Comparison of ENCODE assay signal across 8 cellular contexts in the genomic region with DNA sequence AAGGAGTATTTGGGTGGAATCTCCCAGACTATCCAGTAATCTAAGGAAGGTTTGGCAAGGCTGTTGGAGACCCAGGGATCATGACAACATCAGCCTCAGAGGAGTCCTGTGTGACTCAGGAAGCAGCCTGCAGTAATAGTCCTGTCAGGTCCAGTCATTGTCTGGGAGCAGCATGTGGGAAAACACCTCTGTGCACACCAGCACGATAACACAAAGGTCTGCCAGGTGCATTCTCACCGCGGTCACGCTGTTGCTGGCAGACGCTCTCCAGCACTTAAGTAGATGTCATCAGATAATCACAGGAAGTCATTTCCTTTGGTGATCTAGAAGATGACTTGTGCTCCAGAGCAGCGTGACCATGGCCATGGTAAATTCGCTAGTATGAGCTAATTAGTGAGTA.
DNase-seq lines count a peak whose midpoint lies in the region; ATAC-seq lines count a peak whose summit lies in the region.

No MANE protein-coding gene starts in this region.

- peak; percentile 67 for ATAC-seq in GM18867 (IDR thresholded peaks at IDR 0.05; ENCODE audit: unreplicated experiment)
- ATAC-seq in HG03354 (IDR thresholded peaks at IDR 0.05; ENCODE audit: poor library complexity, severe bottlenecking, unreplicated experiment), result peak; percentile 83
- ATAC-seq in naive B cell (ENCODE audit: low read depth in 2 of 2), result peak; percentile 86 to 93
- no peak for ATAC-seq in HG02973 (IDR thresholded peaks at IDR 0.05; ENCODE audit: unreplicated experiment)
- ATAC-seq in HG03045 (IDR thresholded peaks at IDR 0.05; ENCODE audit: unreplicated experiment), result no peak

- POLR2A ChIA-PET in activated CD4-positive, alpha-beta memory T cell treated with anti-CD3 and anti-CD28 coated beads, Interleukin-2, amount 10 ng/mL, durations not matched to agents 7 days and 5 days (lab: Charles Lee), result interaction anchor here (0.7 to 3.8 kb wide), 2 partner anchors 9 to 99 kb away, joined by 3 to 12 read pairs; a partner anchor contains a TSS

- peaks cover 33% of the 10 kb centered on the region for H3K4me1 Mint-ChIP-seq in activated CD4-positive, alpha-beta memory T cell treated with anti-CD3 and anti-CD28 coated beads, Interleukin-2, amount 10 ng/mL, durations not matched to agents 7 days and 5 days
- H3K4me1 Mint-ChIP-seq in naive B cell, result peaks cover 5 to 6% (median 5%) of the 10 kb centered on the region in 3 donors

- H3K4me3 Mint-ChIP-seq in activated CD4-positive, alpha-beta memory T cell treated with anti-CD3 and anti-CD28 coated beads, Interleukin-2, amount 10 ng/mL, durations not matched to agents 7 days and 5 days, result no peak overlapping the region
- H3K4me3 Mint-ChIP-seq in naive B cell, result no peak overlapping the region

- peak; percentile 52 for DNase-seq in activated CD4-positive, alpha-beta memory T cell treated with anti-CD3 and anti-CD28 coated beads, Interleukin-2, amount 10 ng/mL, durations not matched to agents 7 days and 5 days
- peak; percentile 31 for DNase-seq in naive B cell
- no peak for DNase-seq in EL
- no peak for DNase-seq in NCI-H2107 treated with DMSO at 0.1 percent for 48 hours (lab: John Stamatoyannopoulos, UW; ENCODE audit: unreplicated experiment)

- peaks cover 9% of the 10 kb centered on the region for H3K9me3 Mint-ChIP-seq in activated CD4-positive, alpha-beta memory T cell treated with anti-CD3 and anti-CD28 coated beads, Interleukin-2, amount 10 ng/mL, durations not matched to agents 7 days and 5 days
- H3K9me3 Mint-ChIP-seq in naive B cell, result peaks cover 0 to 2% (median 0%) of the 10 kb centered on the region in 7 donors

- H3K27ac Mint-ChIP-seq in activated CD4-positive, alpha-beta memory T cell treated with anti-CD3 and anti-CD28 coated beads, Interleukin-2, amount 10 ng/mL, durations not matched to agents 7 days and 5 days, result no peak overlapping the region
- H3K27ac Mint-ChIP-seq in naive B cell, result peak overlapping the region in 4 of 6 donors; percentile 5 to 96 (median 73)

- peaks cover 6% of the 10 kb centered on the region for H3K36me3 Mint-ChIP-seq in activated CD4-positive, alpha-beta memory T cell treated with anti-CD3 and anti-CD28 coated beads, Interleukin-2, amount 10 ng/mL, durations not matched to agents 7 days and 5 days (ENCODE audit: low read depth)
- H3K36me3 Mint-ChIP-seq in naive B cell, result no peaks in the 10 kb centered on the region

- peaks cover 2% of the 10 kb centered on the region for H3K27me3 Mint-ChIP-seq in activated CD4-positive, alpha-beta memory T cell treated with anti-CD3 and anti-CD28 coated beads, Interleukin-2, amount 10 ng/mL, durations not matched to agents 7 days and 5 days
- peaks cover 0 to 4% (median 0%) of the 10 kb centered on the region in 3 donors for H3K27me3 Mint-ChIP-seq in naive B cell

- CTCF ChIA-PET in activated CD4-positive, alpha-beta memory T cell treated with anti-CD3 and anti-CD28 coated beads, Interleukin-2, amount 10 ng/mL, durations not matched to agents 7 days and 5 days (lab: Charles Lee), result no interaction called here

Comparison
In these comparisons a context has a peak if more than half of its experiments do, and no peak if none do; other contexts are left out.
1. ATAC-seq: peak in GM18867 (single experiment), HG03354 (single experiment) and naive B cell (2 of 2); none in HG02973 (single experiment) and HG03045 (single experiment).
2. DNase-seq: peak in activated CD4-positive, alpha-beta memory T cell treated with anti-CD3 and anti-CD28 coated beads, Interleukin-2, amount 10 ng/mL, durations not matched to agents 7 days and 5 days (single experiment) and naive B cell (single experiment); none in EL (single experiment) and NCI-H2107 treated with DMSO at 0.1 percent for 48 hours (single experiment).